Comparison of ENCODE assay signal across 19 cellular contexts in genomic region chr20:19448632-19449031, GRCh38.
DNase-seq lines count a peak whose midpoint lies in the region; ATAC-seq and TF ChIP-seq lines count a peak whose summit lies in the region.
"Had no signal": no experiment of that assay in that cellular context is flagged by ENCODE, and none has a peak within 500 bp of the region (broad histone marks: within the 10 kb centered on the region; RNA-seq: fewer than 3 reads in every experiment).

No MANE protein-coding gene starts in this region.

- no peak overlapping the region for H3K4me3 ChIP-seq in coronary artery
- no peak overlapping the region for H3K4me3 ChIP-seq in uterus
- H3K4me3 ChIP-seq: A549 had no signal

- peaks cover 7% of the 10 kb centered on the region for H3K27me3 Mint-ChIP-seq in nephron progenitor cell (ENCODE audit: low read depth, poor library complexity)

- H3K36me3 Mint-ChIP-seq in nephron progenitor cell (ENCODE audit: low read depth), result no peaks in the 10 kb centered on the region

- intact Hi-C loops in uterus (cut with DNase I; ENCODE audit: low total_unique reads), result no loop called here

- no peaks in the 10 kb centered on the region for H3K9me3 ChIP-seq in uterus
- H3K9me3 ChIP-seq: Caco-2 had no signal

- peaks cover 13% of the 10 kb centered on the region for H3K9me3 Mint-ChIP-seq in nephron progenitor cell

- peak overlapping the region; percentile 85 for H3K27ac Mint-ChIP-seq in nephron progenitor cell
- H3K27ac Mint-ChIP-seq: CD4-positive, alpha-beta T cell; HFFc6 had no signal

- H3K27me3 ChIP-seq in uterus, result no peaks in the 10 kb centered on the region

- no peak overlapping the region for H3K4me3 Mint-ChIP-seq in nephron progenitor cell
- H3K4me3 Mint-ChIP-seq: CD4-positive, alpha-beta T cell; HFFc6 had no signal

- peaks cover 44% of the 10 kb centered on the region for H3K4me1 Mint-ChIP-seq in nephron progenitor cell

- H3K4me1 ChIP-seq in uterus, result peaks cover 0 to 4% of the 10 kb centered on the region in 2 donors
- H3K4me1 ChIP-seq: A549, Caco-2 had no signal

- DNase-seq in DMS79 treated with DMSO at 0.1 percent for 48 hours (lab: John Stamatoyannopoulos, UW), result peak; percentile 87
- no peak for DNase-seq in DMS79 (lab: John Stamatoyannopoulos, UW)
- peak; percentile 14 for DNase-seq in coronary artery (ENCODE audit: low spot score)
- no peak for DNase-seq in nephron progenitor cell
- no peak for DNase-seq in uterus
- DNase-seq: AML-193; Caco-2; CD4-positive, alpha-beta T cell; GF-D8; GOT3; H7; HFFc6 had no signal

- no peak overlapping the region for H3K27ac ChIP-seq in coronary artery
- H3K27ac ChIP-seq in uterus, result peak overlapping the region; percentile 12 to 35
- H3K27ac ChIP-seq: 22Rv1, A549, C4-2B had no signal

- TF ChIP-seq CTCF in coronary artery (IDR thresholded peaks at IDR 0.05) (no peak), nephron progenitor cell (IDR thresholded peaks at IDR 0.05) (no peak), uterus (IDR thresholded peaks at IDR 0.05) (no peak)

- H3K36me3 ChIP-seq in uterus, result no peaks in the 10 kb centered on the region

- TF ChIP-seq POLR2A in uterus (IDR thresholded peaks at IDR 0.05), result no peak

- ATAC-seq in HG03457 (IDR thresholded peaks at IDR 0.05; ENCODE audit: unreplicated experiment), result no peak
- ATAC-seq in HG02970 (IDR thresholded peaks at IDR 0.05; ENCODE audit: low FRiP score, unreplicated experiment), result no peak
- ATAC-seq: A549, HCT116, HepG2 had no signal

Comparison
In these comparisons a context has a peak if more than half of its experiments do, and no peak if none do; other contexts are left out.
1. DNase-seq: peak in DMS79 treated with DMSO at 0.1 percent for 48 hours (single experiment) and coronary artery (single experiment); none in DMS79 (single experiment), nephron progenitor cell (single experiment) and uterus (0 of 2).
2. H3K27ac ChIP-seq: peak in uterus (2 of 2); none in coronary artery (0 of 2).